In the genomic region with DNA sequence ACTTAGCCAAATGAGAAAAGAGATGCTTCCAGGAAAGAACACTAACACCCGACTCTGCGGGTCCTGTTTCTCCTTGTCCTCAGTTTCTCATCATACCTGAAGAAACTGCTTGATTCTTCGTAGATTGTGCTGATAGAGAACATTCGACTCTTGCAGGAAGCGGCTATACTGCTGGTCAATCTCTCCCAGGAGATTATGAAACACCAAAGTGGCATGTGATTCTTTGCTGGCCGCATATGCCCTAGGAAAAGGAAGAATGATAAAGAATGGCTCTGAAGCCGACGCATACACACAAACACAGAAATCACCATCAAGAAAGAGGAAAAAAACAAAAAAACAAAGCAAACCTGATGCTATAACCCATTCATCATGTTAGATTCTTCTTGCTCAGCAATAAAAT, we compare ENCODE assay signal across 26 cellular contexts. TPM values are rescaled to one million over a fixed set of nuclear protein-coding genes. Genes with fewer than 3 reads are reported as not detected.
DNase-seq lines count a peak whose midpoint lies in the region; ATAC-seq and TF ChIP-seq lines count a peak whose summit lies in the region.
"Had no signal": no experiment of that assay in that cellular context is flagged by ENCODE, and none has a peak within 500 bp of the region (broad histone marks: within the 10 kb centered on the region; RNA-seq: fewer than 3 reads in every experiment).

No MANE protein-coding gene starts in this region.

- H3K4me1 Mint-ChIP-seq in activated T-cell treated with anti-CD3 and anti-CD28 coated beads, Interleukin-2, amount 50 U/mL, for 72 hours (ENCODE audit: low read depth), result peaks cover 57% of the 10 kb centered on the region

- H3K4me3 ChIP-seq in left lung, result no peak overlapping the region
- no peak overlapping the region for H3K4me3 ChIP-seq in upper lobe of left lung
- H3K4me3 ChIP-seq in gastrocnemius medialis, result no peak overlapping the region
- H3K4me3 ChIP-seq: ascending aorta, pancreas had no signal

- no peak for DNase-seq in activated T-cell treated with anti-CD3 and anti-CD28 coated beads, Interleukin-2, amount 50 U/mL, for 72 hours
- no peak for DNase-seq in activated T-cell treated with anti-CD3 and anti-CD28 coated beads, Interleukin-2, amount 50 U/mL, for 1 hour
- no peak for DNase-seq in left lung
- no peak for DNase-seq in upper lobe of left lung
- DNase-seq in gastrocnemius medialis, result no peak
- DNase-seq: activated CD4-positive, alpha-beta T cell treated with anti-CD3 and anti-CD28 coated beads, Interleukin-2, amount 50 U/mL, for 48 hours; activated T-cell treated with anti-CD3 and anti-CD28 coated beads for 4 hours; BE2C; Caco-2; DMS79 treated with DMSO at 0.1 percent for 48 hours; effector CD4-positive, alpha-beta T cell; foreskin melanocyte; KBM-7; kidney; MM.1S; naive thymus-derived CD8-positive, alpha-beta T cell; NCI-H1417 treated with DMSO at 0.1 percent for 48 hours; NCI-H524; T-helper 2 cell had no signal

- H3K4me1 ChIP-seq in left lung (peaks cover 30 to 63% of the 10 kb centered on the region in 2 donors), upper lobe of left lung (peaks cover 33 to 49% (median 45%) of the 10 kb centered on the region in 4 donors), gastrocnemius medialis (peaks cover 18 to 27% of the 10 kb centered on the region in 2 donors)
- H3K4me1 ChIP-seq: Caco-2 had no signal

- intact Hi-C loops in left lung (cut with DNase I), result no loop called here
- intact Hi-C loops in gastrocnemius medialis (cut with DNase I; ENCODE audit: low total_unique reads), result no loop called here

- TF ChIP-seq CTCF in VCaP (conservative IDR thresholded peaks at IDR 0.05), result no peak
- no peak for TF ChIP-seq CTCF in left lung (IDR thresholded peaks at IDR 0.05)
- TF ChIP-seq CTCF in upper lobe of left lung (IDR thresholded peaks at IDR 0.05), result no peak
- no peak for TF ChIP-seq CTCF in gastrocnemius medialis (IDR thresholded peaks at IDR 0.05 in 4 of 5, conservative IDR thresholded peaks at IDR 0.05 in 1 of 5)

- H3K27ac Mint-ChIP-seq in activated T-cell treated with anti-CD3 and anti-CD28 coated beads, Interleukin-2, amount 50 U/mL, for 72 hours, result peak overlapping the region; percentile 49
- H3K27ac Mint-ChIP-seq: memory B cell had no signal

- H3K9me3 Mint-ChIP-seq in activated T-cell treated with anti-CD3 and anti-CD28 coated beads, Interleukin-2, amount 50 U/mL, for 72 hours, result no peaks in the 10 kb centered on the region
- H3K9me3 Mint-ChIP-seq: memory B cell; naive thymus-derived CD8-positive, alpha-beta T cell had no signal

- H3K9me3 ChIP-seq in left lung (no peaks in the 10 kb centered on the region), upper lobe of left lung (no peaks in the 10 kb centered on the region), gastrocnemius medialis (no peaks in the 10 kb centered on the region)
- H3K9me3 ChIP-seq: ascending aorta, BE2C, Caco-2, pancreas had no signal

- peaks cover 10 to 58% of the 10 kb centered on the region in 2 donors for H3K36me3 Mint-ChIP-seq in activated T-cell treated with anti-CD3 and anti-CD28 coated beads, Interleukin-2, amount 50 U/mL, for 72 hours (ENCODE audit: insufficient read depth in 2 of 2)

- no peak for TF ChIP-seq POLR2A in upper lobe of left lung (IDR thresholded peaks at IDR 0.05)
- TF ChIP-seq POLR2A in gastrocnemius medialis (IDR thresholded peaks at IDR 0.05), result no peak

- no peak overlapping the region for H3K4me3 Mint-ChIP-seq in activated T-cell treated with anti-CD3 and anti-CD28 coated beads, Interleukin-2, amount 50 U/mL, for 72 hours
- H3K4me3 Mint-ChIP-seq: memory B cell; naive thymus-derived CD8-positive, alpha-beta T cell had no signal

- in situ Hi-C loops in gastrocnemius medialis (cut with MboI; ENCODE audit: low sequenced_read_pairs in 4 of 4), result loop anchor here in 1 of 4 donors (25.0 kb wide), 1 partner anchor 141 kb away; no protein-coding TSS in a partner anchor

- 76 to 86% methylated on average over 8 of the region's 8 CpGs for WGBS in upper lobe of left lung, 2 donors

- H3K36me3 ChIP-seq in left lung (peaks cover 0 to 66% of the 10 kb centered on the region in 2 donors), upper lobe of left lung (peaks cover 11 to 61% (median 49%) of the 10 kb centered on the region in 4 donors), gastrocnemius medialis (peaks cover 0 to 51% of the 10 kb centered on the region in 2 donors)

- no peak for TF ChIP-seq EP300 in upper lobe of left lung (IDR thresholded peaks at IDR 0.05)

- H3K27ac ChIP-seq in VCaP (peak overlapping the region; percentile 55), left lung (peak overlapping the region in 1 of 2 donors; percentile 62), upper lobe of left lung (peak overlapping the region in 3 of 4 donors; percentile 21 to 64 (median 34)), gastrocnemius medialis (peak overlapping the region in 2 of 4 donors; percentile 52 to 67)

- ATAC-seq in activated T-cell treated with anti-CD3 and anti-CD28 coated beads, Interleukin-2, amount 50 U/mL, for 72 hours (replicated peaks in 1 of 2), result no peak
- ATAC-seq in left lung, result peak; percentile 9
- no peak for ATAC-seq in upper lobe of left lung (ENCODE audit: low FRiP score in 2 of 2)
- no peak for ATAC-seq in GM21390 (IDR thresholded peaks at IDR 0.05; ENCODE audit: unreplicated experiment)
- no peak for ATAC-seq in gastrocnemius medialis
- ATAC-seq in HG02981 (IDR thresholded peaks at IDR 0.05; ENCODE audit: unreplicated experiment), result no peak
- ATAC-seq: HCT116; naive thymus-derived CD8-positive, alpha-beta T cell had no signal

- H3K27me3 ChIP-seq in left lung (no peaks in the 10 kb centered on the region), upper lobe of left lung (no peaks in the 10 kb centered on the region), gastrocnemius medialis (no peaks in the 10 kb centered on the region)
- H3K27me3 ChIP-seq: ascending aorta, BE2C, pancreas had no signal

- H3K27me3 Mint-ChIP-seq in activated T-cell treated with anti-CD3 and anti-CD28 coated beads, Interleukin-2, amount 50 U/mL, for 72 hours (ENCODE audit: low read depth), result no peaks in the 10 kb centered on the region
- H3K27me3 Mint-ChIP-seq: memory B cell; naive thymus-derived CD8-positive, alpha-beta T cell had no signal

RNA-seq across cellular contexts. Expression of gene STAT3, which starts 41.8 kb away (rescaled TPM):
- total RNA-seq in activated T-cell treated with anti-CD3 and anti-CD28 coated beads, Interleukin-2, amount 50 U/mL, for 72 hours, result 100 to 1,000 TPM; 346 to 380 TPM
- total RNA-seq in left lung (100 to 1,000 TPM; 229 to 271 TPM), upper lobe of left lung (100 to 1,000 TPM; 228 to 335 (median 264) TPM), gastrocnemius medialis (100 to 1,000 TPM in 3 of 4 donors, 10 to 100 TPM in 1; 88.4 to 203 (median 130) TPM)

RNA-seq across cellular contexts. Expression of gene STAT5A, which starts 58.2 kb away (rescaled TPM):
- total RNA-seq in activated T-cell treated with anti-CD3 and anti-CD28 coated beads, Interleukin-2, amount 50 U/mL, for 72 hours, result 100 to 1,000 TPM; 243 to 264 TPM
- 10 to 100 TPM; 29.3 to 47.4 TPM for total RNA-seq in left lung
- 100 to 1,000 TPM in 1 of 6 donors, 10 to 100 TPM in 5; 33.7 to 119 (median 70.3) TPM for total RNA-seq in upper lobe of left lung
- 10 to 100 TPM; 36.0 to 87.0 (median 60.7) TPM for total RNA-seq in gastrocnemius medialis
